28 cellular contexts compared by ENCODE assay signal in genomic region chr11:96110302-96110701, GRCh38.
"Had no signal": no experiment of that assay in that cellular context is flagged by ENCODE, and none has a peak within 500 bp of the region (broad histone marks: within the 10 kb centered on the region; RNA-seq: fewer than 3 reads in every experiment).

No MANE protein-coding gene starts in this region.

- H3K4me1 ChIP-seq: pancreas, prostate gland had no signal

- H3K4me3 ChIP-seq: breast epithelium, esophagus squamous epithelium, pancreas, prostate gland, sigmoid colon, upper lobe of left lung, vagina had no signal

- DNase-seq: activated CD4-positive, alpha-beta memory T cell treated with anti-CD3 and anti-CD28 coated beads, Interleukin-2, amount 10 ng/mL, durations not matched to agents 7 days and 5 days; activated CD4-positive, alpha-beta T cell treated with anti-CD3 and anti-CD28 coated beads, Interleukin-2, amount 10 ng/mL, durations not matched to agents 24 days and 14 days; activated CD4-positive, CD25-positive, alpha-beta regulatory T cell treated with anti-CD3 and anti-CD28 coated beads, Interleukin-2, amount 50 U/mL, for 72 hours; activated CD8-positive, alpha-beta memory T cell treated with anti-CD3 and anti-CD28 coated beads, Interleukin-2, amount 50 U/mL, for 48 hours; activated naive CD8-positive, alpha-beta T cell treated with anti-CD3 and anti-CD28 coated beads, Interleukin-2, amount 50 U/mL, for 24 hours; activated T-cell treated with anti-CD3 and anti-CD28 coated beads, Interleukin-2, amount 50 U/mL, for 4 hours; amygdala; esophagus squamous epithelium; left cardiac atrium; midbrain; naive thymus-derived CD8-positive, alpha-beta T cell; nucleus accumbens; pancreas; retina; sigmoid colon; small intestine; stimulated activated CD4-positive, alpha-beta T cell treated with anti-CD3 and anti-CD28 coated beads, Interleukin-1b, Interleukin-23, amount 100 ng/mL, for 48 hours; stimulated activated CD4-positive, alpha-beta T cell treated with anti-CD3 and anti-CD28 coated beads, Interleukin-4, amount 100 ng/mL, for 4 hours; stimulated activated CD8-positive, alpha-beta memory T cell treated with anti-CD3 and anti-CD28 coated beads, Interleukin-4, amount 100 ng/mL, for 48 hours; stimulated activated naive CD8-positive, alpha-beta T cell treated with anti-CD3 and anti-CD28 coated beads, Interleukin-15, amount 100 ng/mL, for 72 hours; substantia nigra; T-helper 9 cell; upper lobe of left lung had no signal

- ATAC-seq: activated naive CD8-positive, alpha-beta T cell treated with anti-CD3 and anti-CD28 coated beads, Interleukin-2, amount 50 U/mL, for 24 hours; activated T-cell treated with anti-CD3 and anti-CD28 coated beads, Interleukin-2, amount 50 U/mL, for 4 hours; left cardiac atrium; naive thymus-derived CD8-positive, alpha-beta T cell; pancreas; stimulated activated memory B cell treated with anti-CD40 and anti-IgM and Interleukin-4, amounts not matched to agents 10 μg/mL and 1 μg/mL and 100 μg/mL, for 72 hours; stimulated activated naive CD8-positive, alpha-beta T cell treated with anti-CD3 and anti-CD28 coated beads, Interleukin-15, amount 100 ng/mL, for 72 hours had no signal

- H3K9me3 ChIP-seq: breast epithelium, esophagus squamous epithelium, pancreas, prostate gland, sigmoid colon, upper lobe of left lung, vagina had no signal

- H3K27me3 ChIP-seq: breast epithelium, esophagus squamous epithelium, pancreas, sigmoid colon, upper lobe of left lung, vagina had no signal

- H3K36me3 ChIP-seq: breast epithelium, esophagus squamous epithelium, pancreas, prostate gland, sigmoid colon, upper lobe of left lung, vagina had no signal

- H3K27ac ChIP-seq: epithelial cell of prostate, esophagus squamous epithelium, pancreas, prostate gland, sigmoid colon, upper lobe of left lung, vagina had no signal
